In genomic region chr10:61594430-61594829, GRCh38 we compare ENCODE assay signal across 26 cellular contexts.
"Had no signal": no experiment of that assay in that cellular context is flagged by ENCODE, and none has a peak within 500 bp of the region (broad histone marks: within the 10 kb centered on the region; RNA-seq: fewer than 3 reads in every experiment).

No MANE protein-coding gene starts in this region.

- H3K4me3 ChIP-seq: MG63 had no signal

- H3K27ac Mint-ChIP-seq: T-cell; T-helper 1 cell treated with Interleukin-12 subunit alpha and Interleukin-12 subunit beta and Interleukin-4 antibody, amounts not matched to agents 30 μg/mL and 1 μg/mL, for 36 hours had no signal

- H3K9ac ChIP-seq: SK-N-SH had no signal

- H3K4me1 Mint-ChIP-seq: T-cell had no signal

- H3K27ac ChIP-seq: RWPE1 had no signal

- DNase-seq: IMR-90, Karpas-422, KG1, MG63, NCI-H1092, NCI-H1105 treated with DMSO at 0.1 percent for 48 hours, NCI-H1417 treated with DMSO at 0.1 percent for 48 hours, NCI-H146, NCI-H1694 treated with DMSO at 0.1 percent for 48 hours, NCI-H1930, NCI-H2081, NCI-H2171, NCI-H226, NCI-H446, NCI-H510A, NCI-H524 treated with DMSO at 0.1 percent for 48 hours, NCI-H69, NCI-H774, PC-3, SHP77, SK-N-SH, SW 1271, T-cell had no signal

- ATAC-seq: Panc1, PC-3, T-cell had no signal

- H3K36me3 ChIP-seq: MG63 had no signal

- H3K36me3 Mint-ChIP-seq: T-cell had no signal

- H3K27me3 ChIP-seq: MG63 had no signal

- H3K4me2 ChIP-seq: SK-N-SH had no signal

- H3K4me3 Mint-ChIP-seq: T-cell; T-helper 1 cell treated with Interleukin-12 subunit alpha and Interleukin-12 subunit beta and Interleukin-4 antibody, amounts not matched to agents 30 μg/mL and 1 μg/mL, for 36 hours had no signal

- H3K9me3 ChIP-seq: SK-N-SH had no signal

- H3K9me3 Mint-ChIP-seq: T-cell; T-helper 1 cell treated with Interleukin-12 subunit alpha and Interleukin-12 subunit beta and Interleukin-4 antibody, amounts not matched to agents 30 μg/mL and 1 μg/mL, for 36 hours had no signal
